In the genomic region with DNA sequence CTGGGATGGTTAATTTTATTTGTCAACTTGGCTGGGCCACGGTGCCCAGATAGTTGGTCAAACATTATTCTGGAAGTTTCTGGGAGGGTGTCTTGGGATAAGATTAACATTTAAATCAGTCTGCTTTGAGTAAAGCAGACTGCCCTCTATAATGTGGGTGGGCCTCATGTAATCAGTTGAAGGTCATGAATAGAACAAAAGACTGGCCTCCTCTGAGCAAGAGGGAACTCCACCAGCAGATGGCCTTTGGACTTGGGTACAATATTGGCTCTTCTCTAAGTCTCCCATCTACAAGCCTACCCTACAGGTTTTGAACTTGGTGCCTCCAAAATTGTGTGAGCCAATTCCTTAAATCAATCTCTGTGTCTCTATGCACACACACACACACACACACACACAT, we compare ENCODE assay signal across 36 cellular contexts.
"Had no signal": no experiment of that assay in that cellular context is flagged by ENCODE, and none has a peak within 500 bp of the region (broad histone marks: within the 10 kb centered on the region; RNA-seq: fewer than 3 reads in every experiment).

No MANE protein-coding gene starts in this region.

- DNase-seq: Karpas-422, Kasumi-1, MG63, MM.1S, MV-4-11, NCI-H1048, NCI-H1092, NCI-H1092 treated with DMSO at 0.1 percent for 48 hours, NCI-H1105, NCI-H1105 treated with DMSO at 0.1 percent for 48 hours, NCI-H1417, NCI-H1417 treated with DMSO at 0.1 percent for 48 hours, NCI-H1436, NCI-H1436 treated with DMSO at 0.1 percent for 48 hours, NCI-H146, NCI-H1694, NCI-H1694 treated with DMSO at 0.1 percent for 48 hours, NCI-H187, NCI-H187 treated with DMSO at 0.1 percent for 48 hours, NCI-H1930, NCI-H2029, NCI-H2029 treated with DMSO at 0.1 percent for 48 hours, NCI-H2081, NCI-H2081 treated with DMSO at 0.1 percent for 48 hours, NCI-H2107, NCI-H2171, NCI-H2171 treated with DMSO at 0.1 percent for 48 hours, NCI-H2227 treated with DMSO at 0.1 percent for 48 hours, NCI-H226, NCI-H345, NCI-H446, NCI-H446 treated with DMSO at 0.1 percent for 48 hours, NCI-H510A, NCI-H510A treated with DMSO at 0.1 percent for 48 hours, NCI-H524, NCI-H524 treated with DMSO at 0.1 percent for 48 hours had no signal

- H3K9me3 ChIP-seq: MG63 had no signal

- H3K27me3 ChIP-seq: MG63 had no signal

- H3K36me3 ChIP-seq: MG63 had no signal

- H3K4me3 ChIP-seq: MG63 had no signal
